Comparison of ENCODE assay signal across 16 cellular contexts in genomic region chr11:106278391-106278790, GRCh38.
"Had no signal": no experiment of that assay in that cellular context is flagged by ENCODE, and none has a peak within 500 bp of the region (broad histone marks: within the 10 kb centered on the region; RNA-seq: fewer than 3 reads in every experiment).

No MANE protein-coding gene starts in this region.

- DNase-seq: activated CD4-positive, alpha-beta T cell treated with anti-CD3 and anti-CD28 coated beads, Interleukin-2, amount 50 U/mL, for 4 hours; activated gamma-delta T cell treated with Interleukin-2 at 50 U/mL for 16 hours; amniotic stem cell; body of pancreas; central memory CD4-positive, alpha-beta T cell; colonic mucosa; foreskin fibroblast; left cardiac atrium; lower lobe of right lung; spleen; stimulated activated CD4-positive, alpha-beta T cell treated with anti-CD3 and anti-CD28 coated beads, Interleukin-4, amount 100 ng/mL, for 4 hours; thyroid gland had no signal

- H3K4me3 ChIP-seq: body of pancreas, colonic mucosa, hepatocyte, lower lobe of right lung, spleen, thyroid gland had no signal

- ATAC-seq: activated naive CD4-positive, alpha-beta T cell treated with anti-CD3 and anti-CD28 coated beads, Interleukin-2, amount 50 U/mL, for 72 hours; body of pancreas; sciatic nerve; stimulated activated memory B cell treated with anti-CD40 and anti-IgM and Interleukin-4, amounts not matched to agents 10 μg/mL and 1 μg/mL and 100 μg/mL, for 72 hours had no signal

- H3K27ac ChIP-seq: body of pancreas, colonic mucosa, hepatocyte, lower lobe of right lung, spleen, thyroid gland had no signal
